In genomic region chr10:77892761-77893160, GRCh38 we compare ENCODE assay signal across 2 cellular contexts.
TF ChIP-seq lines count a peak whose summit lies in the region.

No MANE protein-coding gene starts in this region.

TF ChIP-seq in H1, 55 proteins besides CTCF, POLR2A, EP300 and RAD21:
- TF ChIP-seq RFX5 (IDR thresholded peaks at IDR 0.05; ENCODE audit: borderline replicate concordance, low read depth, low read length) (no peak), SIRT6 (IDR thresholded peaks at IDR 0.05; ENCODE audit: low read length) (no peak), EGR1 (IDR thresholded peaks at IDR 0.05; ENCODE audit: borderline replicate concordance, low read depth, low read length) (no peak), ASH2L (IDR thresholded peaks at IDR 0.05; ENCODE audit: low read length) (no peak), MAFK (IDR thresholded peaks at IDR 0.05; ENCODE audit: low read depth, low read length) (no peak), EZH2 (IDR thresholded peaks at IDR 0.05; ENCODE audit: low read depth, low read length, severe bottlenecking) (no peak), NRF1 (IDR thresholded peaks at IDR 0.05; ENCODE audit: low read depth, low read length) (no peak), KDM5A (IDR thresholded peaks at IDR 0.05; ENCODE audit: low read length) (no peak), SIN3A (conservative IDR thresholded peaks at IDR 0.05 in 1 of 2, IDR thresholded peaks at IDR 0.05 in 1 of 2; ENCODE audit: low read depth in 1 of 2, low read length in 2 of 2) (no peak), CBX8 (IDR thresholded peaks at IDR 0.05; ENCODE audit: borderline replicate concordance, low read depth, low read length) (no peak), KDM1A (IDR thresholded peaks at IDR 0.05; ENCODE audit: borderline replicate concordance, low read length) (no peak), CBX5 (IDR thresholded peaks at IDR 0.05; ENCODE audit: low read depth, low read length) (no peak), PHF8 (conservative IDR thresholded peaks at IDR 0.05; ENCODE audit: low read depth, low read length) (no peak), SIX5 (IDR thresholded peaks at IDR 0.05; ENCODE audit: low read depth, low read length) (no peak)

TF ChIP-seq in neural cell, 6 proteins besides CTCF, POLR2A, EP300 and RAD21:
- TF ChIP-seq EZH2 (IDR thresholded peaks at IDR 0.05; ENCODE audit: borderline replicate concordance, insufficient read depth, low read length, poor library complexity, severe bottlenecking) (no peak), MXI1 (conservative IDR thresholded peaks at IDR 0.05; ENCODE audit: poor library complexity, severe bottlenecking) (no peak), POLR2AphosphoS5 (IDR thresholded peaks at IDR 0.05) (no peak), TAF1 (IDR thresholded peaks at IDR 0.05; ENCODE audit: low read depth) (no peak), REST (IDR thresholded peaks at IDR 0.05; ENCODE audit: borderline replicate concordance) (no peak), SMC3 (conservative IDR thresholded peaks at IDR 0.05; ENCODE audit: poor library complexity) (no peak)
